In the genomic region with DNA sequence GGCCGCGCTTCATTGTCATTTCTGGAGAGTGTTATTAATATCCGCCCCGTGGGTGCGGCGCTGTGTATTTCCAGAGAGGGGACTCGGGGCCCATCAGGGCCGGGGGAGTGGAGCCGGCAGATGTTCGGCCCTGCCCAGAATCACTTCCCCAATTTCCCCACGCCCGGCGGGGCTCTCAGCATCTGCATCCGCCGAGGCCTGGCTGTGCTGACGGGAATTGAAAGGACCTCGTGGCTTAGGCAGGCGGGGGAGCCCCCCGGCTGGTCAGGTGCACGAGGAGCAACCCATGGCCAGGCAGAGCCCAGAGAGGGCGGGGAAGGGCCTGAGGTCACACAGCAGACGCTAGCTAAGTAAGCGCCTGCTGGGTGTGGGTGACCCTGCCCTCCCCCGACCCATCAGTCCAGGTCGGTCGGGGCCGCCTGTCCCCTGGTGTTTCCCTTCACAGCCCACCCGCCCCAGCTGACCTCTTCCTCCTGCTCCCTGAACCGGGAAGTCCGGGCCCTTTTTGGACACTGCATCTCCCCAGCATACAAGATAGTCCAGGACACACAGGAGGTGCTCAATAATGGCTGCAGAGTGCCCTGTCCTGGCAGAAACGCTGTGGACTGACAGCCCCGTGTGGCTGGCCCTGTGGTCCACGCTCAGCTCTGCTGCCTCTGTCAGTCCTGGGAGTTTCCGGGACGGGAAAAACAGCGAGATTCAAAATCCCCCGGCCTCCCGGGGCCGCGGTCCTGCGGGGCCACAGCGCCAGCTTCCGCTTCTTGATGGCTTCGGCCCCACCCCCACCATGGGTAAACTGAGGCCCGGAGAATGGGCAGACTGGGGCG, we compare ENCODE assay signal across 10 cellular contexts. TPM values are rescaled to one million over a fixed set of nuclear protein-coding genes. Genes with fewer than 3 reads are reported as not detected.
A peak's percentile ranks its signal among the peaks of the same experiment; 100 is the strongest.
DNase-seq lines count a peak whose midpoint lies in the region; ATAC-seq and TF ChIP-seq lines count a peak whose summit lies in the region.
"Had no signal": no experiment of that assay in that cellular context is flagged by ENCODE, and none has a peak within 500 bp of the region (broad histone marks: within the 10 kb centered on the region; RNA-seq: fewer than 3 reads in every experiment).

No MANE protein-coding gene starts in this region.

- H3K27me3 Mint-ChIP-seq in memory B cell = no peaks in the 10 kb centered on the region
- H3K27me3 Mint-ChIP-seq: stimulated activated naive CD8-positive, alpha-beta T cell treated with anti-CD3 and anti-CD28 coated beads, Interleukin-15, Interleukin-2, amounts not matched to agents 100 ng/mL and 50 ng/mL, for 24 hours had no signal

- 95% methylated on average over 42 of the region's 46 CpGs for WGBS in smooth muscle cell (ENCODE audit: low lambda C conversion rate)

- no peak overlapping the region for H3K4me3 ChIP-seq in smooth muscle cell
- H3K4me3 ChIP-seq in foreskin fibroblast (ENCODE audit: low read depth in 1 of 2, low read length in 2 of 2) = no peak overlapping the region

- peaks cover 25% of the 10 kb centered on the region for H3K4me1 Mint-ChIP-seq in memory B cell

- H3K36me3 Mint-ChIP-seq in memory B cell = peaks cover 2% of the 10 kb centered on the region
- H3K36me3 Mint-ChIP-seq: activated naive CD4-positive, alpha-beta T cell treated with anti-CD3 and anti-CD28 coated beads, Interleukin-2, amount 50 U/mL, for 72 hours had no signal

- no peak overlapping the region for H3K9ac ChIP-seq in smooth muscle cell (ENCODE audit: low read depth)

- H3K79me2 ChIP-seq in smooth muscle cell (ENCODE audit: low read depth) = peaks cover 75% of the 10 kb centered on the region

- no peaks in the 10 kb centered on the region for H3K9me3 ChIP-seq in smooth muscle cell (replicated peaks; ENCODE audit: low read depth)

- H3K4me2 ChIP-seq in smooth muscle cell = no peak overlapping the region

- H3K36me3 ChIP-seq in smooth muscle cell (ENCODE audit: low read depth) = no peaks in the 10 kb centered on the region

- TF ChIP-seq CTCF in smooth muscle cell (IDR thresholded peaks at IDR 0.05; ENCODE audit: borderline replicate concordance, insufficient read depth, poor library complexity, severe bottlenecking) = no peak
- no peak for TF ChIP-seq CTCF in foreskin fibroblast (IDR thresholded peaks at IDR 0.05; ENCODE audit: low read depth, low read length)

- H3K27me3 ChIP-seq in smooth muscle cell (ENCODE audit: low read depth) = no peaks in the 10 kb centered on the region

- ATAC-seq in GM18505 (IDR thresholded peaks at IDR 0.05; ENCODE audit: unreplicated experiment) (peak; percentile 47), HG02588 (IDR thresholded peaks at IDR 0.05; ENCODE audit: unreplicated experiment) (peak; percentile 48), memory B cell (ENCODE audit: low read depth) (peak; percentile 82)

- H3K4me1 ChIP-seq in smooth muscle cell (ENCODE audit: low read depth) = peaks cover 6% of the 10 kb centered on the region

- H2AFZ ChIP-seq in smooth muscle cell (ENCODE audit: low read depth) = no peak overlapping the region

- peaks cover 22% of the 10 kb centered on the region for H3F3A ChIP-seq in smooth muscle cell (ENCODE audit: low read depth)

- peak overlapping the region; percentile 99 for H3K27ac Mint-ChIP-seq in memory B cell
- H3K27ac Mint-ChIP-seq: activated naive CD4-positive, alpha-beta T cell treated with anti-CD3 and anti-CD28 coated beads, Interleukin-2, amount 50 U/mL, for 72 hours; stimulated activated naive CD8-positive, alpha-beta T cell treated with anti-CD3 and anti-CD28 coated beads, Interleukin-15, Interleukin-2, amounts not matched to agents 100 ng/mL and 50 ng/mL, for 24 hours had no signal

- TF ChIP-seq POLR2A in GM18505 (IDR thresholded peaks at IDR 0.05; ENCODE audit: borderline replicate concordance, extremely low read depth, insufficient read depth, insufficient read length) = peak; percentile 36

- no peaks in the 10 kb centered on the region for H3K9me3 Mint-ChIP-seq in memory B cell
- H3K9me3 Mint-ChIP-seq: activated naive CD4-positive, alpha-beta T cell treated with anti-CD3 and anti-CD28 coated beads, Interleukin-2, amount 50 U/mL, for 72 hours; stimulated activated naive CD8-positive, alpha-beta T cell treated with anti-CD3 and anti-CD28 coated beads, Interleukin-15, Interleukin-2, amounts not matched to agents 100 ng/mL and 50 ng/mL, for 24 hours had no signal

- DNase-seq in NOMO-1 treated with DMSO at 0.1 percent for 48 hours (lab: John Stamatoyannopoulos, UW; ENCODE audit: unreplicated experiment) (peak; percentile 88), memory B cell (ENCODE audit: low spot score in 2 of 2) (peak; percentile 85 to 94), activated gamma-delta T cell (lab: John Stamatoyannopoulos, UW) (no peak), NK-92 (lab: John Stamatoyannopoulos, UW; ENCODE audit: unreplicated experiment) (no peak), smooth muscle cell (lab: John Stamatoyannopoulos, UW; ENCODE audit: unreplicated experiment) (no peak), foreskin fibroblast (no peak)

- H4K20me1 ChIP-seq in smooth muscle cell (ENCODE audit: low read depth) = peaks cover 84% of the 10 kb centered on the region

- H3K4me3 Mint-ChIP-seq in memory B cell = peak overlapping the region; percentile 80
- H3K4me3 Mint-ChIP-seq: stimulated activated naive CD8-positive, alpha-beta T cell treated with anti-CD3 and anti-CD28 coated beads, Interleukin-15, Interleukin-2, amounts not matched to agents 100 ng/mL and 50 ng/mL, for 24 hours had no signal

- no peak overlapping the region for H3K27ac ChIP-seq in smooth muscle cell (ENCODE audit: low read depth)

RNA-seq across cellular contexts. Expression of a gene that starts 22.1 kb away (rescaled TPM):
- total RNA-seq in smooth muscle cell = 50.3 TPM in 2 replicates
- 45.7 and 75.2 TPM in 2 replicates for polyA plus RNA-seq in smooth muscle cell

RNA-seq across cellular contexts. Expression of a gene that starts 30.8 kb away (rescaled TPM):
- 0.27 TPM in 1 of 2 replicates, not detected in the other for total RNA-seq in smooth muscle cell
- polyA plus RNA-seq in smooth muscle cell = 0.61 and 1.4 TPM in 2 replicates

RNA-seq across cellular contexts. Expression of a gene that starts 34.9 kb away (rescaled TPM):
- 25.9 and 42.3 TPM in 2 replicates for total RNA-seq in smooth muscle cell
- 69.4 and 70.5 TPM in 2 replicates for polyA plus RNA-seq in smooth muscle cell

RNA-seq across cellular contexts. Expression of a gene that starts 36.2 kb away (rescaled TPM):
- 33.8 and 69.4 TPM in 2 replicates for total RNA-seq in smooth muscle cell
- 153 and 160 TPM in 2 replicates for polyA plus RNA-seq in smooth muscle cell

RNA-seq across cellular contexts. Expression of a gene that starts 52.3 kb away (rescaled TPM):
- total RNA-seq in smooth muscle cell = 1.2 and 12.6 TPM in 2 replicates
- polyA plus RNA-seq in smooth muscle cell = 1.2 and 3.6 TPM in 2 replicates

Comparison
In these comparisons a context has a peak if more than half of its experiments do, and no peak if none do; other contexts are left out.
1. DNase-seq: peak in NOMO-1 treated with DMSO at 0.1 percent for 48 hours (single experiment) and memory B cell (2 of 2); none in activated gamma-delta T cell (single experiment), NK-92 (single experiment), smooth muscle cell (single experiment) and foreskin fibroblast (0 of 2).
2. Peak in every context shown above with its lines, with median percentiles within 50 percentile points of each other: ATAC-seq.